ENCODE assay signal across 9 cellular contexts in the genomic region with DNA sequence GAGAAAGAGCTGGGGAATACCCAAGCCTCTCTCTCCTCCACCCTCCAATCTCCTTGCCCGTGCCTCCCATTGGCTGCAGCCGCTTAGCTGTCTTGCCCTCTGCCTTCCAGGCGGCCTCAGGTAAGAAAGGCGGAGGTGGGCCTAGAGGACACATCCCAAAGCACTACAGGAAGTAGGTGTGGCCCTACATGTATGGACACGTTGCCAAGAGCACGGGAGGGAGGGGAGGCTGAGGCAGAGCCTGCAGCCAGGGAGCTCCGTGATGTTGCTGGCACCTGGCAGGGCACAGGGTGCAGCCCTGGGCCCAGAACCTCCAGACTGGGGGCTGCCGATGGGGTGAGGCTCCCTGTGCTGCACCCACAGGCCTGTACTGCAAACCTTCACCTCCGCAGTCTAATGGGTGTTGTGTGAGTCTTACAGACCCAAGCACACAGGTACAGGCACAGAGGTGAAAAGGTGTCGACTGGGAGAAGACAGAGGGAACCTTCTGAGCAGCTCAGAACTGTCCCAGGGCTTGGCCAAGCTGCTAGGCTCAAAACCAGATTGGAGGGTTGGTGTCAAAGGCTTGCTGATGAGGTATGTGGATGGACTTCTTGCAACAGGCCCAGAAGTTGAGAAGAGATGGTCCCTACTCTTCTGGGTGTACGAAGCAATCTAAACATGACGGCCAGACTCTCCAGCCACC. TPM values are rescaled to one million over a fixed set of nuclear protein-coding genes. Genes with fewer than 3 reads are reported as not detected.
DNase-seq lines count a peak whose midpoint lies in the region; ATAC-seq and TF ChIP-seq lines count a peak whose summit lies in the region.
"Had no signal": no experiment of that assay in that cellular context is flagged by ENCODE, and none has a peak within 500 bp of the region (broad histone marks: within the 10 kb centered on the region; RNA-seq: fewer than 3 reads in every experiment).

No MANE protein-coding gene starts in this region.

- H3K36me3 ChIP-seq in left ventricle myocardium inferior (no peaks in the 10 kb centered on the region), heart right ventricle (no peaks in the 10 kb centered on the region), urinary bladder (ENCODE audit: insufficient read depth) (no peaks in the 10 kb centered on the region)

- H3K4me3 Mint-ChIP-seq in WTC11, result peak overlapping the region; percentile 58

- ATAC-seq in heart right ventricle, result no peak
- ATAC-seq in WTC11, result peak; percentile 5
- no peak for ATAC-seq in HG03045 (IDR thresholded peaks at IDR 0.05; ENCODE audit: unreplicated experiment)

- CTCF ChIA-PET in WTC11 (lab: Charles Lee), result interaction anchor here (0.7 to 2.6 kb wide), 4 partner anchors 41 to 72 kb away, joined by 3 to 12 read pairs (median 7); no protein-coding TSS in a partner anchor

- H3K27ac ChIP-seq in left ventricle myocardium inferior (replicated peaks), result peak overlapping the region; percentile 86
- H3K27ac ChIP-seq in heart right ventricle, result peak overlapping the region in 4 of 10 donors; percentile 74 to 84 (median 82)
- peak overlapping the region; percentile 89 for H3K27ac ChIP-seq in layer of hippocampus (ENCODE audit: low read depth, low read length)
- H3K27ac ChIP-seq in urinary bladder (ENCODE audit: low read depth), result peak overlapping the region; percentile 13

- H3K9me3 ChIP-seq in left ventricle myocardium inferior (replicated peaks) (no peaks in the 10 kb centered on the region), heart right ventricle (no peaks in the 10 kb centered on the region)

- H3K4me1 Mint-ChIP-seq in WTC11, result peaks cover 20% of the 10 kb centered on the region

- H3K27me3 Mint-ChIP-seq in WTC11 (ENCODE audit: low read depth), result peaks cover 50% of the 10 kb centered on the region

- WGBS in heart right ventricle, 2 donors, result 68 to 76% methylated on average over 12 of the region's 12 CpGs
- WGBS in urinary bladder, result 61% methylated on average over 12 of the region's 12 CpGs

- intact Hi-C loops in left ventricle myocardium inferior (cut with micrococcal nuclease) (loop anchor here (10.0 kb wide), 1 partner anchor 59 kb away; no protein-coding TSS in a partner anchor), heart right ventricle (cut with DNase I) (loop anchor here in 6 of 10 donors (5.0 to 10.0 kb wide), 6 partner anchors 39 to 144 kb away; a partner anchor contains a TSS)

- H3K4me3 ChIP-seq in left ventricle myocardium inferior (peak overlapping the region; percentile 68), heart right ventricle (peak overlapping the region in 2 of 10 donors; percentile 62 to 75), urinary bladder (ENCODE audit: low read depth, low read length) (no peak overlapping the region)

- H3K27ac Mint-ChIP-seq in WTC11, result no peak overlapping the region

- POLR2A ChIA-PET in WTC11 (lab: Charles Lee), result interaction anchor here (1.1 kb wide), 1 partner anchor 23 kb away, joined by 5 read pairs; a partner anchor contains a TSS

- H3K36me3 Mint-ChIP-seq in WTC11, result no peaks in the 10 kb centered on the region

- no peaks in the 10 kb centered on the region for H3K27me3 ChIP-seq in left ventricle myocardium inferior (ENCODE audit: low read depth)
- no peaks in the 10 kb centered on the region for H3K27me3 ChIP-seq in heart right ventricle
- H3K27me3 ChIP-seq in layer of hippocampus (ENCODE audit: control insufficient read depth, insufficient read depth, low read length), result no peaks in the 10 kb centered on the region

- H3K4me1 ChIP-seq in left ventricle myocardium inferior, result peaks cover 28% of the 10 kb centered on the region
- H3K4me1 ChIP-seq in heart right ventricle, result peaks cover 6 to 30% (median 15%) of the 10 kb centered on the region in 9 donors
- H3K4me1 ChIP-seq in urinary bladder (ENCODE audit: insufficient read depth), result no peaks in the 10 kb centered on the region

- DNase-seq in left ventricle myocardium inferior (no peak), heart right ventricle (no peak), WTC11 (ENCODE audit: low spot score) (peak; percentile 40), GM10266 (ENCODE audit: extremely low spot score) (no peak), hippocampal formation (lab: John Stamatoyannopoulos, UW) (no peak)
- DNase-seq: SIG-M5 had no signal

- no peaks in the 10 kb centered on the region for H3K9me3 Mint-ChIP-seq in WTC11

- TF ChIP-seq CTCF in left ventricle myocardium inferior (IDR thresholded peaks at IDR 0.05; ENCODE audit: borderline replicate concordance) (no peak), heart right ventricle (IDR thresholded peaks at IDR 0.05) (no peak), WTC11 (IDR thresholded peaks at IDR 0.05) (no peak), GM10266 (IDR thresholded peaks at IDR 0.05; ENCODE audit: control insufficient read depth, insufficient read depth, low read depth, missing control alignments) (no peak)

TF ChIP-seq in WTC11, 78 proteins besides CTCF, POLR2A, EP300 and RAD21:
- TF ChIP-seq, protein P1, sequence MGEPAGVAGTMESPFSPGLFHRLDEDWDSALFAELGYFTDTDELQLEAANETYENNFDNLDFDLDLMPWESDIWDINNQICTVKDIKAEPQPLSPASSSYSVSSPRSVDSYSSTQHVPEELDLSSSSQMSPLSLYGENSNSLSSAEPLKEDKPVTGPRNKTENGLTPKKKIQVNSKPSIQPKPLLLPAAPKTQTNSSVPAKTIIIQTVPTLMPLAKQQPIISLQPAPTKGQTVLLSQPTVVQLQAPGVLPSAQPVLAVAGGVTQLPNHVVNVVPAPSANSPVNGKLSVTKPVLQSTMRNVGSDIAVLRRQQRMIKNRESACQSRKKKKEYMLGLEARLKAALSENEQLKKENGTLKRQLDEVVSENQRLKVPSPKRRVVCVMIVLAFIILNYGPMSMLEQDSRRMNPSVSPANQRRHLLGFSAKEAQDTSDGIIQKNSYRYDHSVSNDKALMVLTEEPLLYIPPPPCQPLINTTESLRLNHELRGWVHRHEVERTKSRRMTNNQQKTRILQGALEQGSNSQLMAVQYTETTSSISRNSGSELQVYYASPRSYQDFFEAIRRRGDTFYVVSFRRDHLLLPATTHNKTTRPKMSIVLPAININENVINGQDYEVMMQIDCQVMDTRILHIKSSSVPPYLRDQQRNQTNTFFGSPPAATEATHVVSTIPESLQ (CRISPR knock-in tag; IDR thresholded peaks at IDR 0.05), result no peak
- TF ChIP-seq FOXK1 (CRISPR knock-in tag; IDR thresholded peaks at IDR 0.05), result 0 out of 2 replicates have a peak, but pooled peaks have one; percentile 11
- TF ChIP-seq, protein P2, sequence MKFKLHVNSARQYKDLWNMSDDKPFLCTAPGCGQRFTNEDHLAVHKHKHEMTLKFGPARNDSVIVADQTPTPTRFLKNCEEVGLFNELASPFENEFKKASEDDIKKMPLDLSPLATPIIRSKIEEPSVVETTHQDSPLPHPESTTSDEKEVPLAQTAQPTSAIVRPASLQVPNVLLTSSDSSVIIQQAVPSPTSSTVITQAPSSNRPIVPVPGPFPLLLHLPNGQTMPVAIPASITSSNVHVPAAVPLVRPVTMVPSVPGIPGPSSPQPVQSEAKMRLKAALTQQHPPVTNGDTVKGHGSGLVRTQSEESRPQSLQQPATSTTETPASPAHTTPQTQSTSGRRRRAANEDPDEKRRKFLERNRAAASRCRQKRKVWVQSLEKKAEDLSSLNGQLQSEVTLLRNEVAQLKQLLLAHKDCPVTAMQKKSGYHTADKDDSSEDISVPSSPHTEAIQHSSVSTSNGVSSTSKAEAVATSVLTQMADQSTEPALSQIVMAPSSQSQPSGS (CRISPR knock-in tag; IDR thresholded peaks at IDR 0.05; ENCODE audit: borderline replicate concordance, low read depth), result no peak
- TF ChIP-seq NR2C2 (CRISPR knock-in tag; IDR thresholded peaks at IDR 0.05), result no peak
- TF ChIP-seq, protein P3, sequence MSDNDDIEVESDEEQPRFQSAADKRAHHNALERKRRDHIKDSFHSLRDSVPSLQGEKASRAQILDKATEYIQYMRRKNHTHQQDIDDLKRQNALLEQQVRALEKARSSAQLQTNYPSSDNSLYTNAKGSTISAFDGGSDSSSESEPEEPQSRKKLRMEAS (CRISPR knock-in tag; IDR thresholded peaks at IDR 0.05), result no peak
- no peak for TF ChIP-seq FOXP1 (CRISPR knock-in tag; IDR thresholded peaks at IDR 0.05; ENCODE audit: borderline replicate concordance)
- 0 out of 2 replicates have a peak, but pooled peaks have one; percentile 55 for TF ChIP-seq ESRRA (CRISPR knock-in tag; IDR thresholded peaks at IDR 0.05; ENCODE audit: borderline replicate concordance)

RNA-seq across cellular contexts. Expression of a gene that starts 23.5 kb away (rescaled TPM):
- total RNA-seq in left ventricle myocardium inferior (41.6 TPM), heart right ventricle (10 to 100 TPM; 27.5 to 66.6 (median 31.0) TPM), WTC11 (2021) (57.7 to 65.7 TPM (median 62.7 TPM) in 3 replicates), urinary bladder (19.9 TPM)
- polyA plus RNA-seq in heart right ventricle (10 to 100 TPM; 16.5 to 24.7 TPM), urinary bladder (24.0 TPM)

RNA-seq across cellular contexts. Expression of a gene that starts 37.4 kb away (rescaled TPM):
- 69.2 TPM for total RNA-seq in left ventricle myocardium inferior
- 10 to 100 TPM; 48.4 to 74.8 (median 60.4) TPM for total RNA-seq in heart right ventricle
- 100 to 1,000 TPM in 1 of 2 donors, 10 to 100 TPM in 1; 68.7 to 179 TPM for polyA plus RNA-seq in heart right ventricle
- 96.7 to 125 TPM (median 117 TPM) in 3 replicates for total RNA-seq in WTC11 (2021)
- 32.4 TPM for total RNA-seq in urinary bladder
- polyA plus RNA-seq in urinary bladder, result 64.2 TPM

RNA-seq across cellular contexts. Expression of a gene that starts 45.4 kb away (rescaled TPM):
- total RNA-seq in left ventricle myocardium inferior (23.8 TPM), heart right ventricle (10 to 100 TPM; 13.4 to 56.6 (median 20.5) TPM), WTC11 (2021) (61.5 to 71.7 TPM (median 65.5 TPM) in 3 replicates), urinary bladder (27.2 TPM)
- polyA plus RNA-seq in heart right ventricle (10 to 100 TPM; 26.3 to 32.5 TPM), urinary bladder (85.3 TPM)
